In genomic region chr1:43990271-43991199, GRCh38 we compare ENCODE assay signal across 8 cellular contexts. TPM values are rescaled to one million over a fixed set of nuclear protein-coding genes. Genes with fewer than 3 reads are reported as not detected.
A peak's percentile ranks its signal among the peaks of the same experiment; 100 is the strongest.
DNase-seq lines count a peak whose midpoint lies in the region; ATAC-seq and TF ChIP-seq lines count a peak whose summit lies in the region.

No MANE protein-coding gene starts in this region.

- peak overlapping the region; percentile 61 for H3K27ac Mint-ChIP-seq in endodermal cell

- peak; percentile 2; the same call in 1 of the 3 replicates for ATAC-seq in DND-41 (ENCODE audit: insufficient read depth, low read depth)
- no peak for ATAC-seq in GM21576 (IDR thresholded peaks at IDR 0.05; ENCODE audit: unreplicated experiment)
- no peak for ATAC-seq in HG02571 (IDR thresholded peaks at IDR 0.05; ENCODE audit: unreplicated experiment)

- peak; percentile 19 for TF ChIP-seq CTCF in DND-41 (IDR thresholded peaks at IDR 0.05; ENCODE audit: borderline replicate concordance, extremely low read depth, low read length, poor library complexity, severe bottlenecking)
- TF ChIP-seq CTCF in endodermal cell (conservative IDR thresholded peaks at IDR 0.05) = no peak

- H3K27me3 ChIP-seq in DND-41 (ENCODE audit: insufficient read depth, low read length, poor library complexity) (peaks cover 13% of the 10 kb centered on the region), NT2/D1 (ENCODE audit: insufficient read depth, insufficient read length) (no peaks in the 10 kb centered on the region), endodermal cell (ENCODE audit: control insufficient read depth, insufficient read depth, low read length, poor library complexity, severe bottlenecking) (no peaks in the 10 kb centered on the region), neuron (ENCODE audit: insufficient read depth, low read length) (no peaks in the 10 kb centered on the region)

- H4K20me1 ChIP-seq in DND-41 (ENCODE audit: insufficient read depth, low read length) = 0 out of 2 replicates have a peak, but pooled peaks cover 7% of the 10 kb centered on the region

- H2AFZ ChIP-seq in DND-41 (ENCODE audit: low read depth, low read length) = peak overlapping the region; percentile 94
- H2AFZ ChIP-seq in neuron (ENCODE audit: low read depth, low read length) = peak overlapping the region; percentile 80

- H3K36me3 ChIP-seq in DND-41 (ENCODE audit: insufficient read depth, low read length) = no peaks in the 10 kb centered on the region
- peaks cover 31% of the 10 kb centered on the region for H3K36me3 ChIP-seq in NT2/D1 (ENCODE audit: insufficient read depth, insufficient read length, low read length)
- peaks cover 15% of the 10 kb centered on the region for H3K36me3 ChIP-seq in endodermal cell (ENCODE audit: control insufficient read depth, insufficient read depth, low read length)
- H3K36me3 ChIP-seq in neuron (ENCODE audit: insufficient read depth, low read length) = peaks cover 9% of the 10 kb centered on the region

- 84 to 90% methylated on average over 6 to 19 of the region's 19 CpGs for WGBS in endodermal cell (ENCODE audit: insufficient coverage in 1 of 2, insufficient read length in 1 of 2), 2 experiments

- peaks cover 33% of the 10 kb centered on the region for H3K4me1 Mint-ChIP-seq in endodermal cell

- peak overlapping the region; percentile 58 for H3K9ac ChIP-seq in DND-41 (ENCODE audit: low read depth, low read length)
- peak overlapping the region; percentile 91 for H3K9ac ChIP-seq in NT2/D1 (ENCODE audit: insufficient read length, low read depth)
- peak overlapping the region; percentile 44 for H3K9ac ChIP-seq in endodermal cell (ENCODE audit: extremely low read depth, low read length, poor library complexity, severe bottlenecking)

- H3K4me2 ChIP-seq in DND-41 (ENCODE audit: insufficient read depth, low read length) = peak overlapping the region; percentile 91

- DNase-seq in DND-41 (peak; percentile 11), NT2/D1 (ENCODE audit: low read depth, low spot score) (no peak), endodermal cell (no peak), ecto neural progenitor cell (ENCODE audit: low spot score) (no peak), head of caudate nucleus (no peak)

- peaks cover 20% of the 10 kb centered on the region for H3K4me1 ChIP-seq in DND-41 (ENCODE audit: insufficient read depth, low read length)
- H3K4me1 ChIP-seq in NT2/D1 (ENCODE audit: insufficient read depth, insufficient read length) = peaks cover 18% of the 10 kb centered on the region
- H3K4me1 ChIP-seq in endodermal cell (ENCODE audit: control insufficient read depth, insufficient read depth, low read length) = peaks cover 9% of the 10 kb centered on the region
- H3K4me1 ChIP-seq in neuron (ENCODE audit: insufficient read depth, low read length) = peaks cover 12% of the 10 kb centered on the region

- H3K27ac ChIP-seq in DND-41 (ENCODE audit: low read length) (no peak overlapping the region), endodermal cell (ENCODE audit: low read depth, low read length) (no peak overlapping the region)

- no peaks in the 10 kb centered on the region for H3K9me3 ChIP-seq in DND-41 (ENCODE audit: insufficient read depth, low read length, severe bottlenecking)
- no peaks in the 10 kb centered on the region for H3K9me3 ChIP-seq in NT2/D1 (ENCODE audit: insufficient read depth, low read length)
- H3K9me3 ChIP-seq in endodermal cell (ENCODE audit: control insufficient read depth, low read length) = no peaks in the 10 kb centered on the region
- no peaks in the 10 kb centered on the region for H3K9me3 ChIP-seq in neuron (ENCODE audit: low read length)

- H3K27me3 Mint-ChIP-seq in endodermal cell (ENCODE audit: insufficient read depth) = no peaks in the 10 kb centered on the region

- H3K36me3 Mint-ChIP-seq in endodermal cell (ENCODE audit: low read depth) = peaks cover 4% of the 10 kb centered on the region

- H3K9me3 Mint-ChIP-seq in endodermal cell = no peaks in the 10 kb centered on the region

- H3K4me3 Mint-ChIP-seq in endodermal cell = peak overlapping the region; percentile 78

- no peaks in the 10 kb centered on the region for H3K79me2 ChIP-seq in DND-41 (ENCODE audit: insufficient read depth, low read length)

- intact Hi-C loops in head of caudate nucleus (cut with DNase I) = no loop called here

- H3K4me3 ChIP-seq in DND-41 (ENCODE audit: low read depth in 1 of 2, low read length in 2 of 2) (peak overlapping the region in 1 of 2 experiments; percentile 69; a peak in 3 of 4 replicates), NT2/D1 (ENCODE audit: insufficient read length, low read depth) (peak overlapping the region; percentile 79), endodermal cell (ENCODE audit: low read length) (peak overlapping the region; percentile 82), neuron (ENCODE audit: low read length) (peak overlapping the region; percentile 72)

RNA-seq across cellular contexts. Expression of gene CCDC24, which starts 0.9 kb away (rescaled TPM):
- total RNA-seq in endodermal cell = 10 to 100 TPM; 26.6 to 31.1 TPM
- polyA plus RNA-seq in endodermal cell (2013, experiment 1 of 2) = 13.3 TPM
- 11.1 TPM for polyA plus RNA-seq in endodermal cell (2013, experiment 2 of 2)

RNA-seq across cellular contexts. Expression of gene B4GALT2, which starts 11.5 kb away (rescaled TPM):
- 10 to 100 TPM; 62.7 to 72.7 TPM for total RNA-seq in endodermal cell
- polyA plus RNA-seq in endodermal cell (2013, experiment 1 of 2) = 89.1 TPM
- 82.9 TPM for polyA plus RNA-seq in endodermal cell (2013, experiment 2 of 2)

RNA-seq across cellular contexts. Expression of gene ATP6V0B, which starts 15.8 kb away (rescaled TPM):
- total RNA-seq in endodermal cell = 100 to 1,000 TPM; 108 to 116 TPM
- 120 TPM for polyA plus RNA-seq in endodermal cell (2013, experiment 1 of 2)
- polyA plus RNA-seq in endodermal cell (2013, experiment 2 of 2) = 111 TPM

RNA-seq across cellular contexts. Expression of gene DPH2, which starts 20.7 kb away (rescaled TPM):
- 10 to 100 TPM; 28.5 to 31.3 TPM for total RNA-seq in endodermal cell
- 26.1 TPM for polyA plus RNA-seq in endodermal cell (2013, experiment 1 of 2)
- 19.5 TPM for polyA plus RNA-seq in endodermal cell (2013, experiment 2 of 2)

RNA-seq across cellular contexts. Expression of gene SLC6A9, which starts 40.7 kb away (rescaled TPM):
- total RNA-seq in endodermal cell = 10 to 100 TPM in 1 of 2 donors, 1 to 10 TPM in 1; 5.7 to 11.4 TPM
- 24.7 TPM for polyA plus RNA-seq in endodermal cell (2013, experiment 1 of 2)
- 15.9 TPM for polyA plus RNA-seq in endodermal cell (2013, experiment 2 of 2)
